ENCODE assay signal across 8 cellular contexts in genomic region chr1:230066036-230066435, GRCh38. TPM values are rescaled to one million over a fixed set of nuclear protein-coding genes. Genes with fewer than 3 reads are reported as not detected.
DNase-seq lines count a peak whose midpoint lies in the region; ATAC-seq and TF ChIP-seq lines count a peak whose summit lies in the region.

No MANE protein-coding gene starts in this region.

- peak overlapping the region; percentile 80 for H3K4me2 ChIP-seq in GM23248 (ENCODE audit: unreplicated experiment)
- peak overlapping the region; percentile 93 for H3K4me2 ChIP-seq in PC-3 (ENCODE audit: low read length)

- POLR2A ChIA-PET in PC-3 (lab: Charles Lee; ENCODE audit: unreplicated experiment) = interaction anchor here (1.6 kb wide), 1 partner anchor 38 kb away, joined by 8 read pairs; no protein-coding TSS in a partner anchor
- POLR2A ChIA-PET in RWPE1 (lab: Yijun Ruan, JAX; ENCODE audit: low non-redundant PET) = no interaction called here

- no peaks in the 10 kb centered on the region for H3K9me3 ChIP-seq in GM23248 (ENCODE audit: low read depth)
- 0 out of 2 replicates have a peak, but pooled peaks cover 5% of the 10 kb centered on the region for H3K9me3 ChIP-seq in PC-3 (ENCODE audit: low read length)
- H3K9me3 ChIP-seq in gastrocnemius medialis = no peaks in the 10 kb centered on the region

- peaks cover 20% of the 10 kb centered on the region; the same call in 1 of the 2 replicates for H3F3A ChIP-seq in GM23248 (ENCODE audit: insufficient read depth)
- no peaks in the 10 kb centered on the region for H3F3A ChIP-seq in PC-3 (ENCODE audit: low read length, unreplicated experiment)

- H3K79me2 ChIP-seq in GM23248 (ENCODE audit: insufficient read depth) (peaks cover 37% of the 10 kb centered on the region), PC-3 (ENCODE audit: low read length) (peaks cover 38% of the 10 kb centered on the region)

- H3K9ac ChIP-seq in GM23248 (peak overlapping the region; percentile 76), PC-3 (ENCODE audit: low read length) (peak overlapping the region; percentile 64)

- no peak for DNase-seq in GM23248
- DNase-seq in PC-3 = no peak
- DNase-seq in erythroblast (lab: John Stamatoyannopoulos, UW) = peak; percentile 44 to 50
- no peak for DNase-seq in gastrocnemius medialis
- DNase-seq in stimulated activated CD4-positive, alpha-beta T cell treated with anti-CD3 and anti-CD28 coated beads, Interleukin-12 subunit alpha, Interleukin-12 subunit beta, amount 100 ng/mL, for 4 hours = no peak
- no peak for DNase-seq in RWPE1 (ENCODE audit: low spot score)
- DNase-seq in NCI-H2029 (lab: John Stamatoyannopoulos, UW) = no peak

- BruUV-seq in PC-3 (replicated peaks; lab: Mats Ljungman, UMichigan) = TSS peak; percentile 76

- peak overlapping the region; percentile 57 for H3K27ac ChIP-seq in GM23248
- peak overlapping the region; percentile 35 for H3K27ac ChIP-seq in PC-3 (ENCODE audit: low read length)
- peak overlapping the region; percentile 90 to 97 (median 97) for H3K27ac ChIP-seq in gastrocnemius medialis
- no peak overlapping the region for H3K27ac ChIP-seq in RWPE1

- in situ Hi-C loops in GM23248 (cut with MboI) = no loop called here
- in situ Hi-C loops in gastrocnemius medialis (cut with MboI; ENCODE audit: low sequenced_read_pairs in 4 of 4) = no loop called here

- WGBS in GM23248 (ENCODE audit: low coverage in 1 of 2, low lambda C conversion rate in 2 of 2, missing lambda C conversion rate in 2 of 2), 2 experiments = 14 to 15% methylated on average over 8 of the region's 8 CpGs

- H4K20me1 ChIP-seq in GM23248 (ENCODE audit: insufficient read depth) = peaks cover 12% of the 10 kb centered on the region; the same call in 1 of the 2 replicates
- peaks cover 37% of the 10 kb centered on the region for H4K20me1 ChIP-seq in PC-3 (ENCODE audit: low read length)

- H3K27me3 ChIP-seq in GM23248 (replicated peaks; ENCODE audit: insufficient read depth) = no peaks in the 10 kb centered on the region
- H3K27me3 ChIP-seq in PC-3 (ENCODE audit: low read length) = no peaks in the 10 kb centered on the region
- no peaks in the 10 kb centered on the region for H3K27me3 ChIP-seq in gastrocnemius medialis

- intact Hi-C loops in PC-3 (cut with micrococcal nuclease) (no loop called here), gastrocnemius medialis (cut with DNase I; ENCODE audit: low total_unique reads) (loop anchor here (2.0 to 5.0 kb wide), 6 partner anchors 39 to 509 kb away; partner anchors contain the start of genes ABCB10, TAF5L and URB2)

- TF ChIP-seq CTCF in PC-3 (conservative IDR thresholded peaks at IDR 0.05; ENCODE audit: low read depth, low read length) = no peak
- no peak for TF ChIP-seq CTCF in gastrocnemius medialis (IDR thresholded peaks at IDR 0.05 in 4 of 5, conservative IDR thresholded peaks at IDR 0.05 in 1 of 5)
- no peak for TF ChIP-seq CTCF in RWPE1 (conservative IDR thresholded peaks at IDR 0.05; ENCODE audit: low read depth)

- H3K4me1 ChIP-seq in GM23248 (ENCODE audit: insufficient read depth) (peaks cover 24% of the 10 kb centered on the region), PC-3 (ENCODE audit: insufficient read depth, low read length) (peaks cover 23% of the 10 kb centered on the region), gastrocnemius medialis (peaks cover 36 to 37% of the 10 kb centered on the region in 2 donors)

- H2AFZ ChIP-seq in GM23248 (peak overlapping the region; percentile 97), PC-3 (ENCODE audit: low read length) (peak overlapping the region; percentile 89)

- no peaks in the 10 kb centered on the region for H3K9me2 ChIP-seq in GM23248 (ENCODE audit: insufficient read depth)
- no peaks in the 10 kb centered on the region for H3K9me2 ChIP-seq in PC-3 (replicated peaks; ENCODE audit: low read length)

- CTCF ChIA-PET in PC-3 (lab: Charles Lee) (no interaction called here), RWPE1 (lab: Yijun Ruan, JAX) (interaction anchor here (1.0 kb wide), 1 partner anchor 10 kb away, joined by 3 read pairs; no protein-coding TSS in a partner anchor)

- no peak for ATAC-seq in PC-3
- no peak for ATAC-seq in gastrocnemius medialis
- ATAC-seq in HG02759 (IDR thresholded peaks at IDR 0.05; ENCODE audit: unreplicated experiment) = no peak

- H3K36me3 ChIP-seq in GM23248 (ENCODE audit: low read depth) (no peaks in the 10 kb centered on the region), PC-3 (ENCODE audit: low read depth, low read length) (no peaks in the 10 kb centered on the region), gastrocnemius medialis (no peaks in the 10 kb centered on the region)

- H3K4me3 ChIP-seq in GM23248 = peak overlapping the region; percentile 97
- peak overlapping the region; percentile 68 for H3K4me3 ChIP-seq in PC-3 (ENCODE audit: low read length)
- peak overlapping the region; percentile 51 to 73 (median 56) for H3K4me3 ChIP-seq in gastrocnemius medialis

- TF ChIP-seq POLR2A in erythroblast (IDR thresholded peaks at IDR 0.05; ENCODE audit: low read length) (no peak), gastrocnemius medialis (IDR thresholded peaks at IDR 0.05) (no peak)

RNA-seq across cellular contexts. Expression of gene GALNT2, which starts 1.0 kb away (rescaled TPM):
- 103 and 111 TPM in 2 replicates for total RNA-seq in GM23248 (2014; rRNA removed; shearing (Covaris generic))
- polyA plus RNA-seq in GM23248 (2016; fragmentation: Nextera tagmentation; extraction: Ambion mirVana) = 121 and 124 TPM in 2 replicates
- total RNA-seq in PC-3 (2014; rRNA removed) = 182 and 193 TPM in 2 replicates
- total RNA-seq in gastrocnemius medialis = 100 to 1,000 TPM in 1 of 4 donors, 10 to 100 TPM in 3; 73.7 to 106 (median 78.3) TPM

Comparison
In these comparisons a context has a peak if more than half of its experiments do, and no peak if none do; other contexts are left out.
1. DNase-seq: peak in erythroblast (2 of 2); none in GM23248 (single experiment), PC-3 (single experiment), gastrocnemius medialis (0 of 2), stimulated activated CD4-positive, alpha-beta T cell treated with anti-CD3 and anti-CD28 coated beads, Interleukin-12 subunit alpha, Interleukin-12 subunit beta, amount 100 ng/mL, for 4 hours (single experiment), RWPE1 (single experiment) and NCI-H2029 (single experiment).
2. Peak in every context shown above with its lines, with median percentiles within 50 percentile points of each other: H3K4me3 ChIP-seq.